Comparison of ENCODE assay signal across 8 cellular contexts in genomic region chr9:105425817-105426433, GRCh38. TPM values are rescaled to one million over a fixed set of nuclear protein-coding genes. Genes with fewer than 3 reads are reported as not detected.
DNase-seq lines count a peak whose midpoint lies in the region; ATAC-seq and TF ChIP-seq lines count a peak whose summit lies in the region.

No MANE protein-coding gene starts in this region.

- no peak overlapping the region for H3K27ac Mint-ChIP-seq in activated CD4-positive, alpha-beta T cell treated with anti-CD3 and anti-CD28 coated beads, Interleukin-2, amount 10 ng/mL, durations not matched to agents 24 days and 14 days

- WGBS in GM23248 (ENCODE audit: low coverage in 1 of 2, low lambda C conversion rate in 2 of 2, missing lambda C conversion rate in 2 of 2), 2 experiments = 43 to 58% methylated on average over 2 of the region's 2 CpGs

- H3K4me1 Mint-ChIP-seq in activated CD4-positive, alpha-beta T cell treated with anti-CD3 and anti-CD28 coated beads, Interleukin-2, amount 10 ng/mL, durations not matched to agents 24 days and 14 days = no peaks in the 10 kb centered on the region

- H3K27me3 Mint-ChIP-seq in activated CD4-positive, alpha-beta T cell treated with anti-CD3 and anti-CD28 coated beads, Interleukin-2, amount 10 ng/mL, durations not matched to agents 24 days and 14 days = peaks cover 10% of the 10 kb centered on the region

- H3K79me2 ChIP-seq in GM23248 (ENCODE audit: insufficient read depth) = no peaks in the 10 kb centered on the region

- no peak for ATAC-seq in activated CD4-positive, CD25-positive, alpha-beta regulatory T cell treated with anti-CD3 and anti-CD28 coated beads, Interleukin-2, amount 50 U/mL, for 24 hours
- no peak for ATAC-seq in stimulated activated naive CD8-positive, alpha-beta T cell treated with anti-CD3 and anti-CD28 coated beads, Interleukin-15, Interleukin-2, amounts not matched to agents 100 U/mL and 50 U/mL, for 24 hours

- in situ Hi-C loops in GM23248 (cut with MboI) = loop anchor here (25.0 kb wide), 1 partner anchor 286 kb away; no protein-coding TSS in a partner anchor

- no peaks in the 10 kb centered on the region for H3K36me3 Mint-ChIP-seq in activated CD4-positive, alpha-beta T cell treated with anti-CD3 and anti-CD28 coated beads, Interleukin-2, amount 10 ng/mL, durations not matched to agents 24 days and 14 days (ENCODE audit: low read depth)

- H2AFZ ChIP-seq in GM23248 = no peak overlapping the region

- H3K4me3 ChIP-seq in GM23248 (no peak overlapping the region), fibroblast of pulmonary artery (replicated peaks; ENCODE audit: low read depth, low read length) (no peak overlapping the region)

- H3K4me3 Mint-ChIP-seq in activated CD4-positive, alpha-beta T cell treated with anti-CD3 and anti-CD28 coated beads, Interleukin-2, amount 10 ng/mL, durations not matched to agents 24 days and 14 days = no peak overlapping the region

- no peaks in the 10 kb centered on the region for H3K9me2 ChIP-seq in GM23248 (ENCODE audit: insufficient read depth)

- H3K9me3 ChIP-seq in GM23248 (ENCODE audit: low read depth) = no peaks in the 10 kb centered on the region

- peak; percentile 72 for DNase-seq in DMS 273 (lab: John Stamatoyannopoulos, UW; ENCODE audit: unreplicated experiment)
- DNase-seq in GM23248 = peak; percentile 68
- peak; percentile 66 for DNase-seq in NCI-H69 (lab: John Stamatoyannopoulos, UW)
- peak; percentile 58 for DNase-seq in fibroblast of pulmonary artery (ENCODE audit: low read depth)
- no peak for DNase-seq in activated CD4-positive, alpha-beta T cell treated with anti-CD3 and anti-CD28 coated beads, Interleukin-2, amount 10 ng/mL, durations not matched to agents 24 days and 14 days
- no peak for DNase-seq in stimulated activated naive CD8-positive, alpha-beta T cell treated with anti-CD3 and anti-CD28 coated beads, Interleukin-15, Interleukin-2, amounts not matched to agents 100 U/mL and 50 U/mL, for 24 hours
- no peak for DNase-seq in ureter (ENCODE audit: low spot score)

- H3K9ac ChIP-seq in GM23248 = no peak overlapping the region

- H3K27ac ChIP-seq in GM23248 = no peak overlapping the region

- H3K4me2 ChIP-seq in GM23248 (ENCODE audit: unreplicated experiment) = no peak overlapping the region

- H3K27me3 ChIP-seq in GM23248 (replicated peaks; ENCODE audit: insufficient read depth) = no peaks in the 10 kb centered on the region

- H3F3A ChIP-seq in GM23248 (ENCODE audit: insufficient read depth) = no peaks in the 10 kb centered on the region

- H4K20me1 ChIP-seq in GM23248 (ENCODE audit: insufficient read depth) = no peaks in the 10 kb centered on the region

- H3K4me1 ChIP-seq in GM23248 (ENCODE audit: insufficient read depth) = no peaks in the 10 kb centered on the region

- intact Hi-C loops in activated CD4-positive, alpha-beta T cell treated with anti-CD3 and anti-CD28 coated beads, Interleukin-2, amount 10 ng/mL, durations not matched to agents 24 days and 14 days (cut with micrococcal nuclease) = loop anchor here (5.0 kb wide), 1 partner anchor 291 kb away; no protein-coding TSS in a partner anchor

- TF ChIP-seq CTCF in fibroblast of pulmonary artery (IDR thresholded peaks at IDR 0.05; ENCODE audit: low read length, missing control alignments) = peak; percentile 58

- H3K9me3 Mint-ChIP-seq in activated CD4-positive, alpha-beta T cell treated with anti-CD3 and anti-CD28 coated beads, Interleukin-2, amount 10 ng/mL, durations not matched to agents 24 days and 14 days = no peaks in the 10 kb centered on the region

- H3K36me3 ChIP-seq in GM23248 (ENCODE audit: low read depth) = no peaks in the 10 kb centered on the region

RNA-seq across cellular contexts. Expression of gene FSD1L, which starts 21.9 kb away (rescaled TPM):
- 1.3 and 2.7 TPM in 2 replicates for total RNA-seq in GM23248 (2014; rRNA removed; shearing (Covaris generic))
- 2.0 and 2.7 TPM in 2 replicates for polyA plus RNA-seq in GM23248 (2016; fragmentation: Nextera tagmentation; extraction: Ambion mirVana)
- 4.4 and 4.8 TPM in 2 replicates for total RNA-seq in activated CD4-positive, alpha-beta T cell treated with anti-CD3 and anti-CD28 coated beads, Interleukin-2, amount 10 ng/mL, durations not matched to agents 24 days and 14 days
- 5.0 TPM for total RNA-seq in ureter

Comparison
In these comparisons a context has a peak if more than half of its experiments do, and no peak if none do; other contexts are left out.
1. DNase-seq: peak in DMS 273 (single experiment), GM23248 (single experiment), NCI-H69 (single experiment) and fibroblast of pulmonary artery (single experiment); none in activated CD4-positive, alpha-beta T cell treated with anti-CD3 and anti-CD28 coated beads, Interleukin-2, amount 10 ng/mL, durations not matched to agents 24 days and 14 days (single experiment), stimulated activated naive CD8-positive, alpha-beta T cell treated with anti-CD3 and anti-CD28 coated beads, Interleukin-15, Interleukin-2, amounts not matched to agents 100 U/mL and 50 U/mL, for 24 hours (single experiment) and ureter (single experiment).